ENCODE assay signal across 20 cellular contexts in genomic region chr3:27216955-27217552, GRCh38.
A peak's percentile ranks its signal among the peaks of the same experiment; 100 is the strongest.
DNase-seq lines count a peak whose midpoint lies in the region; ATAC-seq and TF ChIP-seq lines count a peak whose summit lies in the region.
"Had no signal": no experiment of that assay in that cellular context is flagged by ENCODE, and none has a peak within 500 bp of the region (broad histone marks: within the 10 kb centered on the region; RNA-seq: fewer than 3 reads in every experiment).

No MANE protein-coding gene starts in this region.

- H3F3A ChIP-seq in MM.1S (ENCODE audit: insufficient read depth, low read length): no peaks in the 10 kb centered on the region

- H3K36me3 ChIP-seq in osteoblast (ENCODE audit: insufficient read depth, low read length): peaks cover 3% of the 10 kb centered on the region
- H3K36me3 ChIP-seq in left lung: no peaks in the 10 kb centered on the region
- no peaks in the 10 kb centered on the region for H3K36me3 ChIP-seq in vagina
- no peaks in the 10 kb centered on the region for H3K36me3 ChIP-seq in MM.1S (replicated peaks; ENCODE audit: insufficient read depth, low read length)
- H3K36me3 ChIP-seq: heart left ventricle, transverse colon had no signal

- H3K27ac ChIP-seq in RWPE1: no peak overlapping the region
- peak overlapping the region; percentile 9 for H3K27ac ChIP-seq in epithelial cell of prostate
- peak overlapping the region; percentile 73 for H3K27ac ChIP-seq in osteoblast (ENCODE audit: low read depth, low read length)
- no peak overlapping the region for H3K27ac ChIP-seq in left lung
- H3K27ac ChIP-seq in vagina: no peak overlapping the region
- H3K27ac ChIP-seq in MM.1S (ENCODE audit: low read length): no peak overlapping the region
- H3K27ac ChIP-seq: heart left ventricle, transverse colon had no signal

- intact Hi-C loops in left lung (cut with DNase I) (no loop called here), vagina (cut with DNase I) (no loop called here)

- H4K20me1 ChIP-seq in osteoblast (ENCODE audit: insufficient read depth, low read length) (no peaks in the 10 kb centered on the region), MM.1S (ENCODE audit: insufficient read depth, low read length) (no peaks in the 10 kb centered on the region)

- no peak for TF ChIP-seq CTCF in RWPE1 (conservative IDR thresholded peaks at IDR 0.05; ENCODE audit: low read depth)
- TF ChIP-seq CTCF in osteoblast (IDR thresholded peaks at IDR 0.05; ENCODE audit: extremely low read depth, low read depth, low read length): no peak
- no peak for TF ChIP-seq CTCF in left lung (IDR thresholded peaks at IDR 0.05)
- TF ChIP-seq CTCF in vagina (IDR thresholded peaks at IDR 0.05): no peak
- TF ChIP-seq CTCF in MM.1S (IDR thresholded peaks at IDR 0.05; ENCODE audit: low read length): no peak

- DNase-seq in ELR (ENCODE audit: low read depth) (peak; percentile 83), RWPE1 (ENCODE audit: low spot score) (peak; percentile 22), epithelial cell of prostate (ENCODE audit: low read depth, low spot score) (peak; percentile 27), osteoblast (ENCODE audit: insufficient read length, low spot score, missing footprints) (peak; percentile 73), left lung (no peak), vagina (ENCODE audit: extremely low spot score in 2 of 2) (no peak), MM.1S (no peak), activated T-cell treated with anti-CD3 and anti-CD28 coated beads for 4 hours (no peak)
- DNase-seq: activated CD4-positive, alpha-beta T cell treated with anti-CD3 and anti-CD28 coated beads for 36 hours; activated T-cell treated with anti-CD3 and anti-CD28 coated beads, Interleukin-2, amount 50 U/mL, for 1 hour; effector CD4-positive, alpha-beta T cell; heart left ventricle; naive thymus-derived CD8-positive, alpha-beta T cell; NCI-H1417 treated with DMSO at 0.1 percent for 48 hours; NCI-H446; OCI-M1; stimulated activated CD8-positive, alpha-beta memory T cell treated with anti-CD3 and anti-CD28 coated beads, Interleukin-4, amount 100 ng/mL, for 48 hours; T-helper 1 cell; transverse colon had no signal

- H3K27me3 ChIP-seq in osteoblast (ENCODE audit: insufficient read depth, low read length) (no peaks in the 10 kb centered on the region), left lung (no peaks in the 10 kb centered on the region), vagina (no peaks in the 10 kb centered on the region), MM.1S (replicated peaks; ENCODE audit: insufficient read depth, low read length) (no peaks in the 10 kb centered on the region)
- H3K27me3 ChIP-seq: heart left ventricle, transverse colon had no signal

- H3K79me2 ChIP-seq in osteoblast (ENCODE audit: insufficient read depth, low read length): no peaks in the 10 kb centered on the region
- H3K79me2 ChIP-seq in MM.1S (ENCODE audit: low read length): no peaks in the 10 kb centered on the region

- no peak overlapping the region for H3K9ac ChIP-seq in MM.1S (ENCODE audit: low read length)

- H3K4me3 ChIP-seq in osteoblast (ENCODE audit: insufficient read depth, low read length): no peak overlapping the region
- H3K4me3 ChIP-seq in left lung: no peak overlapping the region
- no peak overlapping the region for H3K4me3 ChIP-seq in vagina
- H3K4me3 ChIP-seq in MM.1S (ENCODE audit: low read length): no peak overlapping the region
- H3K4me3 ChIP-seq: heart left ventricle, transverse colon had no signal

- POLR2A ChIA-PET in RWPE1 (lab: Yijun Ruan, JAX; ENCODE audit: low non-redundant PET): no interaction called here

- TF ChIP-seq POLR2A in vagina (IDR thresholded peaks at IDR 0.05): no peak

- no peaks in the 10 kb centered on the region for H3K9me2 ChIP-seq in MM.1S (replicated peaks; ENCODE audit: insufficient read depth, low read length)

- ATAC-seq in left lung: no peak
- ATAC-seq: activated CD4-positive, alpha-beta T cell treated with anti-CD3 and anti-CD28 coated beads for 36 hours; heart left ventricle; left lobe of liver; naive thymus-derived CD8-positive, alpha-beta T cell had no signal

- peaks cover 24% of the 10 kb centered on the region for H3K4me1 ChIP-seq in osteoblast (ENCODE audit: insufficient read depth, low read length)
- H3K4me1 ChIP-seq in left lung: no peaks in the 10 kb centered on the region
- no peaks in the 10 kb centered on the region for H3K4me1 ChIP-seq in vagina
- no peaks in the 10 kb centered on the region for H3K4me1 ChIP-seq in MM.1S (ENCODE audit: low read length)
- H3K4me1 ChIP-seq: heart left ventricle had no signal

- H2AFZ ChIP-seq in osteoblast (ENCODE audit: low read length) (no peak overlapping the region), MM.1S (ENCODE audit: low read length) (no peak overlapping the region)

- H3K9me3 ChIP-seq in osteoblast (ENCODE audit: low read depth, low read length) (no peaks in the 10 kb centered on the region), left lung (no peaks in the 10 kb centered on the region), vagina (no peaks in the 10 kb centered on the region), MM.1S (replicated peaks; ENCODE audit: insufficient read depth, low read length) (no peaks in the 10 kb centered on the region)
- H3K9me3 ChIP-seq: heart left ventricle, transverse colon had no signal

- H3K4me2 ChIP-seq in osteoblast (ENCODE audit: insufficient read depth, low read length) (peak overlapping the region; percentile 53), MM.1S (ENCODE audit: low read depth, low read length) (no peak overlapping the region)

- CTCF ChIA-PET in RWPE1 (lab: Yijun Ruan, JAX): no interaction called here

Comparison
In these comparisons a context has a peak if more than half of its experiments do, and no peak if none do; other contexts are left out.
1. DNase-seq: peak in ELR (single experiment), RWPE1 (single experiment), epithelial cell of prostate (single experiment) and osteoblast (single experiment); none in left lung (0 of 2), vagina (0 of 2), MM.1S (single experiment) and activated T-cell treated with anti-CD3 and anti-CD28 coated beads for 4 hours (single experiment).
2. H3K27ac ChIP-seq: peak in epithelial cell of prostate (single experiment) and osteoblast (single experiment); none in RWPE1 (single experiment), left lung (0 of 2), vagina (single experiment) and MM.1S (single experiment).